In genomic region chr6:100665041-100665380, GRCh38 we compare ENCODE assay signal across 11 cellular contexts.
A peak's percentile ranks its signal among the peaks of the same experiment; 100 is the strongest.
DNase-seq lines count a peak whose midpoint lies in the region; ATAC-seq, FAIRE-seq and TF ChIP-seq lines count a peak whose summit lies in the region.
"Had no signal": no experiment of that assay in that cellular context is flagged by ENCODE, and none has a peak within 500 bp of the region (broad histone marks: within the 10 kb centered on the region; RNA-seq: fewer than 3 reads in every experiment).

No MANE protein-coding gene starts in this region.

- peak overlapping the region; percentile 44 for H3K27ac ChIP-seq in smooth muscle cell (ENCODE audit: low read depth)
- no peak overlapping the region for H3K27ac ChIP-seq in neuronal stem cell (replicated peaks; ENCODE audit: low read length)
- H3K27ac ChIP-seq: body of pancreas, heart right ventricle, neural progenitor cell had no signal

- H2BK5ac ChIP-seq in neuronal stem cell (ENCODE audit: low read length) = no peak overlapping the region

- H4K91ac ChIP-seq in neuronal stem cell (ENCODE audit: low read depth, low read length, poor library complexity) = no peak overlapping the region

- no peak overlapping the region for H3K18ac ChIP-seq in neuronal stem cell (ENCODE audit: low read length)

- peaks cover 5% of the 10 kb centered on the region for H3K4me1 ChIP-seq in smooth muscle cell (ENCODE audit: low read depth)
- no peaks in the 10 kb centered on the region for H3K4me1 ChIP-seq in neuronal stem cell (ENCODE audit: control insufficient read depth in 2 of 2, insufficient read depth in 1 of 2, low read depth in 1 of 2, low read length in 2 of 2)
- H3K4me1 ChIP-seq: neural progenitor cell had no signal

- CTCF ChIA-PET in activated CD8-positive, alpha-beta memory T cell treated with anti-CD3 and anti-CD28 coated beads, Interleukin-2, amount 10 ng/mL, durations not matched to agents 7 days and 5 days (lab: Charles Lee) = interaction anchor here (1.3 to 1.7 kb wide), 5 partner anchors 13 to 558 kb away, joined by 3 to 8 read pairs (median 6); no protein-coding TSS in a partner anchor

- no peak overlapping the region for H3K23ac ChIP-seq in neuronal stem cell (ENCODE audit: low read depth, low read length, poor library complexity)

- H3K14ac ChIP-seq in neuronal stem cell (ENCODE audit: low read length) = no peak overlapping the region

- no peaks in the 10 kb centered on the region for H3K27me3 Mint-ChIP-seq in activated CD8-positive, alpha-beta memory T cell treated with anti-CD3 and anti-CD28 coated beads, Interleukin-2, amount 10 ng/mL, durations not matched to agents 7 days and 5 days

- H3K4me3 ChIP-seq in smooth muscle cell (no peak overlapping the region), neuronal stem cell (ENCODE audit: low read length in 2 of 2) (no peak overlapping the region)
- H3K4me3 ChIP-seq: body of pancreas, heart right ventricle, neural progenitor cell had no signal

- H3K27ac Mint-ChIP-seq in activated CD8-positive, alpha-beta memory T cell treated with anti-CD3 and anti-CD28 coated beads, Interleukin-2, amount 10 ng/mL, durations not matched to agents 7 days and 5 days = peak overlapping the region; percentile 67
- H3K27ac Mint-ChIP-seq: neural progenitor cell had no signal

- ATAC-seq in activated CD8-positive, alpha-beta memory T cell treated with anti-CD3 and anti-CD28 coated beads, Interleukin-2, amount 10 ng/mL, durations not matched to agents 7 days and 5 days = peak; percentile 84
- ATAC-seq in HG02571 (IDR thresholded peaks at IDR 0.05; ENCODE audit: unreplicated experiment) (peak; percentile 99), HG03521 (IDR thresholded peaks at IDR 0.05; ENCODE audit: unreplicated experiment) (peak; percentile 100)
- ATAC-seq: body of pancreas, heart right ventricle had no signal

- no peak for FAIRE-seq in RCC 7860 (lab: Jason Lieb, UNC)

- H3K9ac ChIP-seq in smooth muscle cell (ENCODE audit: low read depth) (no peak overlapping the region), neuronal stem cell (ENCODE audit: low read depth, low read length, poor library complexity) (no peak overlapping the region)
- H3K9ac ChIP-seq: neural progenitor cell had no signal

- H3K27me3 ChIP-seq in smooth muscle cell (ENCODE audit: low read depth) (no peaks in the 10 kb centered on the region), neuronal stem cell (ENCODE audit: control insufficient read depth in 3 of 3, insufficient read depth in 3 of 3, low read depth in 1 of 3, low read length in 3 of 3) (no peaks in the 10 kb centered on the region)
- H3K27me3 ChIP-seq: body of pancreas, heart right ventricle, neural progenitor cell had no signal

- peaks cover 9% of the 10 kb centered on the region for H3F3A ChIP-seq in smooth muscle cell (ENCODE audit: low read depth)

- no peak overlapping the region for H2BK12ac ChIP-seq in neuronal stem cell (ENCODE audit: low read length)

- H3K4ac ChIP-seq in neuronal stem cell (ENCODE audit: low read length) = no peak overlapping the region

- no peak overlapping the region for H2AK5ac ChIP-seq in neuronal stem cell (ENCODE audit: low read depth, low read length)

- peaks cover 11% of the 10 kb centered on the region for H3K36me3 Mint-ChIP-seq in activated CD8-positive, alpha-beta memory T cell treated with anti-CD3 and anti-CD28 coated beads, Interleukin-2, amount 10 ng/mL, durations not matched to agents 7 days and 5 days
- H3K36me3 Mint-ChIP-seq: neural progenitor cell had no signal

- no peak for TF ChIP-seq CTCF in smooth muscle cell (IDR thresholded peaks at IDR 0.05; ENCODE audit: borderline replicate concordance, insufficient read depth, poor library complexity, severe bottlenecking)

- WGBS in smooth muscle cell (ENCODE audit: low lambda C conversion rate) = 0% methylated on average over 1 of the region's 1 CpG
- no CpG with 5 or more reads among the region's 1 CpG for WGBS in neuronal stem cell (ENCODE audit: extremely low coverage in 2 of 2, insufficient read length in 2 of 2, insufficient replicate concordance in 1 of 2), 2 donors

- H3K4me3 Mint-ChIP-seq in activated CD8-positive, alpha-beta memory T cell treated with anti-CD3 and anti-CD28 coated beads, Interleukin-2, amount 10 ng/mL, durations not matched to agents 7 days and 5 days = no peak overlapping the region
- H3K4me3 Mint-ChIP-seq: neural progenitor cell had no signal

- H2AFZ ChIP-seq in smooth muscle cell (ENCODE audit: low read depth) (no peak overlapping the region), neuronal stem cell (ENCODE audit: low read length) (no peak overlapping the region)
- H2AFZ ChIP-seq: neural progenitor cell had no signal

- H3K4me2 ChIP-seq in smooth muscle cell = no peak overlapping the region
- H3K4me2 ChIP-seq in neuronal stem cell (ENCODE audit: insufficient read depth, low read length, poor library complexity, severe bottlenecking) = no peak overlapping the region
- H3K4me2 ChIP-seq: neural progenitor cell had no signal

- H3K9me3 ChIP-seq in smooth muscle cell (replicated peaks; ENCODE audit: low read depth) (no peaks in the 10 kb centered on the region), neuronal stem cell (replicated peaks in 1 of 2; ENCODE audit: control insufficient read depth in 2 of 2, insufficient read depth in 1 of 2, low read depth in 1 of 2, low read length in 2 of 2) (no peaks in the 10 kb centered on the region)
- H3K9me3 ChIP-seq: body of pancreas had no signal

- H2BK15ac ChIP-seq in neuronal stem cell (ENCODE audit: low read length) = no peak overlapping the region

- H4K20me1 ChIP-seq in smooth muscle cell (ENCODE audit: low read depth) = peaks cover 16% of the 10 kb centered on the region

- H3K36me3 ChIP-seq in smooth muscle cell (ENCODE audit: low read depth) (peaks cover 10% of the 10 kb centered on the region), neuronal stem cell (replicated peaks in 1 of 2; ENCODE audit: control insufficient read depth in 2 of 2, insufficient read depth in 2 of 2, low read length in 2 of 2) (peaks cover 0 to 29% of the 10 kb centered on the region in 2 donors)
- H3K36me3 ChIP-seq: neural progenitor cell had no signal

- H2BK120ac ChIP-seq in neuronal stem cell (ENCODE audit: low read depth, low read length) = no peak overlapping the region

- no peak overlapping the region for H4K8ac ChIP-seq in neuronal stem cell (ENCODE audit: low read depth, low read length)

- H3K4me1 Mint-ChIP-seq in activated CD8-positive, alpha-beta memory T cell treated with anti-CD3 and anti-CD28 coated beads, Interleukin-2, amount 10 ng/mL, durations not matched to agents 7 days and 5 days = peaks cover 12% of the 10 kb centered on the region
- H3K4me1 Mint-ChIP-seq: neural progenitor cell had no signal

- H3K9me3 Mint-ChIP-seq in activated CD8-positive, alpha-beta memory T cell treated with anti-CD3 and anti-CD28 coated beads, Interleukin-2, amount 10 ng/mL, durations not matched to agents 7 days and 5 days (ENCODE audit: low read depth) = no peaks in the 10 kb centered on the region
- H3K9me3 Mint-ChIP-seq: neural progenitor cell had no signal

- H3K79me2 ChIP-seq in smooth muscle cell (ENCODE audit: low read depth) = no peaks in the 10 kb centered on the region

- H3K79me1 ChIP-seq in neuronal stem cell (ENCODE audit: low read depth, low read length) = no peaks in the 10 kb centered on the region

- peak; percentile 57 for DNase-seq in activated CD8-positive, alpha-beta memory T cell treated with anti-CD3 and anti-CD28 coated beads, Interleukin-2, amount 10 ng/mL, durations not matched to agents 7 days and 5 days
- no peak for DNase-seq in activated CD8-positive, alpha-beta memory T cell treated with anti-CD3 and anti-CD28 coated beads for 24 hours
- DNase-seq in smooth muscle cell (lab: John Stamatoyannopoulos, UW; ENCODE audit: unreplicated experiment) (no peak), neuronal stem cell (ENCODE audit: low spot score) (no peak), RCC 7860 (ENCODE audit: low spot score) (no peak), epidermal melanocyte (ENCODE audit: insufficient read length, low spot score) (no peak)
- DNase-seq: body of pancreas, heart right ventricle had no signal
